In genomic region chr11:45079943-45080719, GRCh38 we compare ENCODE assay signal across 9 cellular contexts.
A peak's percentile ranks its signal among the peaks of the same experiment; 100 is the strongest.
DNase-seq lines count a peak whose midpoint lies in the region; ATAC-seq, FAIRE-seq and TF ChIP-seq lines count a peak whose summit lies in the region.
"Had no signal": no experiment of that assay in that cellular context is flagged by ENCODE, and none has a peak within 500 bp of the region (broad histone marks: within the 10 kb centered on the region; RNA-seq: fewer than 3 reads in every experiment).

No MANE protein-coding gene starts in this region.

- TF ChIP-seq CTCF in GM12878 (IDR thresholded peaks at IDR 0.05 in 2 of 3, conservative IDR thresholded peaks at IDR 0.05 in 1 of 3; ENCODE audit: control insufficient read depth in 2 of 3, extremely low read depth in 1 of 3, insufficient read depth in 1 of 3, low read depth in 3 of 3, low read length in 3 of 3): no peak

- in situ Hi-C loops in GM12878 (cut with MboI): no loop called here

- FAIRE-seq in GM12878 (lab: Jason Lieb, UNC): no peak

- H3K4me2 ChIP-seq in GM12878 (ENCODE audit: control insufficient read depth, insufficient read depth): peak overlapping the region; percentile 47; the same call in 1 of the 2 replicates

- H3K36me3 Mint-ChIP-seq in T-helper 2 cell treated with Interferon-gamma antibody and Interleukin-4, amounts not matched to agents 5 μg/mL and 100 μg/mL, for 36 hours (ENCODE audit: low read depth): peaks cover 5% of the 10 kb centered on the region

- no peaks in the 10 kb centered on the region for H3K79me2 ChIP-seq in GM12878 (ENCODE audit: control insufficient read depth, insufficient read depth, low read length)

- intact Hi-C loops in GM12878 (cut with micrococcal nuclease; ENCODE audit: unreplicated experiment): no loop called here

- peak overlapping the region; percentile 27 for H3K4me3 Mint-ChIP-seq in T-helper 2 cell treated with Interferon-gamma antibody and Interleukin-4, amounts not matched to agents 5 μg/mL and 100 μg/mL, for 36 hours
- H3K4me3 Mint-ChIP-seq: neural crest cell had no signal

- H3K27ac ChIP-seq in GM12878 (ENCODE audit: control insufficient read depth, insufficient read depth): peak overlapping the region; percentile 71; the same call in 1 of the 2 replicates

- H2AFZ ChIP-seq in GM12878 (ENCODE audit: control insufficient read depth, low read depth, low read length): peak overlapping the region; percentile 92

- H3K27ac Mint-ChIP-seq in T-helper 2 cell treated with Interferon-gamma antibody and Interleukin-4, amounts not matched to agents 5 μg/mL and 100 μg/mL, for 36 hours: peak overlapping the region; percentile 83

- TF ChIP-seq RAD21 in GM12878 (IDR thresholded peaks at IDR 0.05; ENCODE audit: insufficient read depth, low read depth, low read length): no peak

- ATAC-seq in HG02642 (IDR thresholded peaks at IDR 0.05; ENCODE audit: poor library complexity, unreplicated experiment) (peak; percentile 74), GM12878 (peak; percentile 44; the same call in 2 of the 3 replicates), HG02884 (IDR thresholded peaks at IDR 0.05; ENCODE audit: unreplicated experiment) (no peak)

- no peaks in the 10 kb centered on the region for H3K36me3 ChIP-seq in GM12878 (ENCODE audit: control insufficient read depth in 2 of 2, insufficient read depth in 2 of 2, low read length in 1 of 2)

- H3K4me3 ChIP-seq in GM12878: no peak overlapping the region

- peaks cover 19% of the 10 kb centered on the region for H3K4me1 ChIP-seq in GM12878 (ENCODE audit: control insufficient read depth, insufficient read depth, low read length)

- CTCF ChIA-PET in GM12878 (lab: Yijun Ruan, JAX): no interaction called here

- peak; percentile 60 for DNase-seq in CD1c-positive myeloid dendritic cell (ENCODE audit: extremely low spot score)
- DNase-seq in T-helper 2 cell treated with Interferon-gamma antibody and Interleukin-4, amounts not matched to agents 5 μg/mL and 100 μg/mL, for 36 hours (ENCODE audit: low spot score): peak; percentile 34
- no peak for DNase-seq in GM12878 (ENCODE audit: low read depth, low spot score)
- peak; percentile 18 to 26 for DNase-seq in stimulated activated CD4-positive, alpha-beta T cell treated with anti-CD3 and anti-CD28 coated beads, Interleukin-15, amount 100 ng/mL, for 1 hour (ENCODE audit: low read depth in 1 of 2, low spot score in 1 of 2)
- no peak for DNase-seq in DMS 273 treated with DMSO at 0.1 percent for 48 hours (lab: John Stamatoyannopoulos, UW)
- DNase-seq in superior temporal gyrus (ENCODE audit: extremely low spot score): no peak

- SMC1A ChIA-PET in GM12878 (lab: Charles Lee; ENCODE audit: uncharacterized antibody, unreplicated experiment): no interaction called here

- peaks cover 16% of the 10 kb centered on the region for H3K4me1 Mint-ChIP-seq in T-helper 2 cell treated with Interferon-gamma antibody and Interleukin-4, amounts not matched to agents 5 μg/mL and 100 μg/mL, for 36 hours (ENCODE audit: low read depth)

- H3K27me3 Mint-ChIP-seq in T-helper 2 cell treated with Interferon-gamma antibody and Interleukin-4, amounts not matched to agents 5 μg/mL and 100 μg/mL, for 36 hours (ENCODE audit: low read depth): peaks cover 4% of the 10 kb centered on the region

- RAD21 ChIA-PET in GM12878 (lab: Charles Lee; ENCODE audit: unreplicated experiment): no interaction called here

- peaks cover 6% of the 10 kb centered on the region for H3K9me3 Mint-ChIP-seq in T-helper 2 cell treated with Interferon-gamma antibody and Interleukin-4, amounts not matched to agents 5 μg/mL and 100 μg/mL, for 36 hours

- POLR2A ChIA-PET in GM12878 (lab: Charles Lee): no interaction called here

- H3K9ac ChIP-seq in GM12878 (ENCODE audit: control insufficient read depth, insufficient read depth, low read length): no peak overlapping the region

- 20% methylated on average over 15 of the region's 16 CpGs for WGBS in GM12878 (ENCODE audit: insufficient coverage, insufficient replicate concordance, low lambda C conversion rate, missing lambda C conversion rate)

- TF ChIP-seq EP300 in GM12878 (IDR thresholded peaks at IDR 0.05; ENCODE audit: borderline replicate concordance in 1 of 2, control insufficient read depth in 1 of 2, low read depth in 2 of 2, low read length in 2 of 2): no peak

- no TSS peak for BruUV-seq in GM12878 (replicated peaks; lab: Mats Ljungman, UMichigan)

- TF ChIP-seq POLR2A in GM12878 (IDR thresholded peaks at IDR 0.05; ENCODE audit: low read depth, low read length): peak; percentile 56

- H3K27me3 ChIP-seq in GM12878 (replicated peaks in 1 of 2; ENCODE audit: control insufficient read depth in 2 of 2, insufficient read depth in 2 of 2, low read length in 1 of 2): peaks cover 0 to 2% of the 10 kb centered on the region in 2 experiments; a peak in 3 of 4 replicates

- no peaks in the 10 kb centered on the region for H4K20me1 ChIP-seq in GM12878 (ENCODE audit: control insufficient read depth, insufficient read depth)

- H3K9me3 ChIP-seq in GM12878 (replicated peaks; ENCODE audit: control insufficient read depth, insufficient read depth, low read length): no peaks in the 10 kb centered on the region; the same call in 2 of the 3 replicates

TF ChIP-seq in GM12878, 131 proteins besides CTCF, POLR2A, EP300 and RAD21:
- TF ChIP-seq BCL3 (IDR thresholded peaks at IDR 0.05; ENCODE audit: borderline replicate concordance, insufficient read depth, low read depth, low read length, poor library complexity, severe bottlenecking) (no peak), SPI1 (IDR thresholded peaks at IDR 0.05; ENCODE audit: borderline replicate concordance, insufficient read depth, low read depth, low read length) (peak; percentile 58), TAF1 (IDR thresholded peaks at IDR 0.05; ENCODE audit: borderline replicate concordance, low read depth, low read length) (0 out of 2 replicates have a peak, but pooled peaks have one; percentile 18)
TF ChIP-seq in GM12878: peak in this region for 2.

Comparison
In these comparisons a context has a peak if more than half of its experiments do, and no peak if none do; other contexts are left out.
1. DNase-seq: peak in CD1c-positive myeloid dendritic cell (single experiment), T-helper 2 cell treated with Interferon-gamma antibody and Interleukin-4, amounts not matched to agents 5 μg/mL and 100 μg/mL, for 36 hours (single experiment) and stimulated activated CD4-positive, alpha-beta T cell treated with anti-CD3 and anti-CD28 coated beads, Interleukin-15, amount 100 ng/mL, for 1 hour (2 of 2); none in GM12878 (single experiment), DMS 273 treated with DMSO at 0.1 percent for 48 hours (single experiment) and superior temporal gyrus (single experiment).